ENCODE assay signal across 28 cellular contexts in the genomic region with DNA sequence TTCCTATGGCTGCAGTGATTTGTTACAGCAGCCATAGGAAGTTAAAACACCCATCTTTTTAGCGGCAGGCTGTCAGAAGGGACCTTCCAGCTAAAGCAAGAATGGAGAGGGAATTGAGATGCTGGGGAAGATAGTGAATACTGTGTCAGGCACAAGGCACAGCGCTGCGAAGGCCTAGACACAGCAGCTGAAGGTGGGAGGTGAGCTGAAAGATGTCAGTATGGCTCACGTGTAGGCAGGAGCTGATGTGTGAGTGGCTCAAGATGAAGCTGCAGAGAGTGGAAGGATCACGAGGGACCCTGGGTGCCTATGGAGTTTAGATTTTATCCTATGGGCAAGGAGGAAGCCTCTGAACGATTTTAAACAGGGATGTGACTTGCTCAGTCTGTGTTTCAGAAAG.
"Had no signal": no experiment of that assay in that cellular context is flagged by ENCODE, and none has a peak within 500 bp of the region (broad histone marks: within the 10 kb centered on the region; RNA-seq: fewer than 3 reads in every experiment).

No MANE protein-coding gene starts in this region.

- H3K27me3 ChIP-seq: ovary, right lobe of liver, sigmoid colon, stomach, thyroid gland, tibial nerve, upper lobe of left lung, vagina had no signal

- H3K27me3 Mint-ChIP-seq: progenitor cell of endocrine pancreas; stimulated activated naive B cell treated with anti-CD40 and anti-IgM and Interleukin-4, amounts not matched to agents 10 μg/mL and 1 μg/mL and 100 μg/mL, for 72 hours; stimulated activated naive CD8-positive, alpha-beta T cell treated with anti-CD3 and anti-CD28 coated beads, Interleukin-15, Interleukin-2, amounts not matched to agents 100 ng/mL and 50 ng/mL, for 24 hours had no signal

- H3K9me3 ChIP-seq: ovary, psoas muscle, right lobe of liver, sigmoid colon, stomach, thoracic aorta, thyroid gland, tibial nerve, upper lobe of left lung, vagina had no signal

- H3K36me3 ChIP-seq: ovary, right lobe of liver, sigmoid colon, thoracic aorta, thyroid gland, vagina had no signal

- H3K4me3 ChIP-seq: ovary, psoas muscle, right lobe of liver, sigmoid colon, stomach, thoracic aorta, thyroid gland, tibial nerve, upper lobe of left lung, vagina had no signal

- ATAC-seq: natural killer cell; psoas muscle; right cardiac atrium; right lobe of liver; stimulated activated effector memory CD8-positive, alpha-beta T cell treated with anti-CD3 and anti-CD28 coated beads, Interleukin-12 subunit alpha, Interleukin-12 subunit beta, amount 100 ng/mL, for 72 hours; stimulated activated naive B cell treated with anti-CD40 and anti-IgM and Interleukin-4, amounts not matched to agents 10 μg/mL and 1 μg/mL and 100 μg/mL, for 72 hours had no signal

- DNase-seq: natural killer cell; occipital lobe; ovary; posterior cingulate gyrus; psoas muscle; right cardiac atrium; right lobe of liver; sigmoid colon; small intestine; stimulated activated CD4-positive, alpha-beta T cell treated with anti-CD3 and anti-CD28 coated beads, Interleukin-15, amount 100 ng/mL, for 24 hours; stimulated activated CD4-positive, alpha-beta T cell treated with anti-CD3 and anti-CD28 coated beads, Interleukin-2, amount 100 ng/mL, for 24 hours; stimulated activated CD4-positive, alpha-beta T cell treated with anti-CD3 and anti-CD28 coated beads, Interleukin-2, amount 100 ng/mL, for 48 hours; stimulated activated CD4-positive, alpha-beta T cell treated with anti-CD3 and anti-CD28 coated beads, Interleukin-4, amount 100 ng/mL, for 24 hours; stimulated activated naive B cell treated with anti-CD40 and anti-IgM and Interleukin-4, amounts not matched to agents 10 μg/mL and 1 μg/mL and 100 μg/mL, for 72 hours; stimulated activated naive CD4-positive, alpha-beta T cell treated with Interleukin-2 at 50 U/mL for 16 hours; stomach; thyroid gland; trophoblast cell had no signal

- H3K4me1 Mint-ChIP-seq: natural killer cell; nephron; neural crest cell; stimulated activated effector memory CD8-positive, alpha-beta T cell treated with anti-CD3 and anti-CD28 coated beads, Interleukin-12 subunit alpha, Interleukin-12 subunit beta, amount 100 ng/mL, for 72 hours; stimulated activated naive B cell treated with anti-CD40 and anti-IgM and Interleukin-4, amounts not matched to agents 10 μg/mL and 1 μg/mL and 100 μg/mL, for 72 hours had no signal

- H3K4me1 ChIP-seq: parathyroid adenoma, psoas muscle, right lobe of liver, stomach, thyroid gland, tibial nerve, upper lobe of left lung, vagina had no signal

- H3K36me3 Mint-ChIP-seq: natural killer cell; stimulated activated effector memory CD8-positive, alpha-beta T cell treated with anti-CD3 and anti-CD28 coated beads, Interleukin-12 subunit alpha, Interleukin-12 subunit beta, amount 100 ng/mL, for 72 hours had no signal

- H3K4me3 Mint-ChIP-seq: natural killer cell; nephron; neural crest cell; stimulated activated effector memory CD8-positive, alpha-beta T cell treated with anti-CD3 and anti-CD28 coated beads, Interleukin-12 subunit alpha, Interleukin-12 subunit beta, amount 100 ng/mL, for 72 hours; stimulated activated naive B cell treated with anti-CD40 and anti-IgM and Interleukin-4, amounts not matched to agents 10 μg/mL and 1 μg/mL and 100 μg/mL, for 72 hours; stimulated activated naive CD8-positive, alpha-beta T cell treated with anti-CD3 and anti-CD28 coated beads, Interleukin-15, Interleukin-2, amounts not matched to agents 100 ng/mL and 50 ng/mL, for 24 hours had no signal

- H3K27ac Mint-ChIP-seq: natural killer cell; nephron; progenitor cell of endocrine pancreas; stimulated activated effector memory CD8-positive, alpha-beta T cell treated with anti-CD3 and anti-CD28 coated beads, Interleukin-12 subunit alpha, Interleukin-12 subunit beta, amount 100 ng/mL, for 72 hours; stimulated activated naive B cell treated with anti-CD40 and anti-IgM and Interleukin-4, amounts not matched to agents 10 μg/mL and 1 μg/mL and 100 μg/mL, for 72 hours; stimulated activated naive CD8-positive, alpha-beta T cell treated with anti-CD3 and anti-CD28 coated beads, Interleukin-15, Interleukin-2, amounts not matched to agents 100 ng/mL and 50 ng/mL, for 24 hours had no signal

- H3K9me3 Mint-ChIP-seq: natural killer cell; nephron; neural crest cell; stimulated activated naive B cell treated with anti-CD40 and anti-IgM and Interleukin-4, amounts not matched to agents 10 μg/mL and 1 μg/mL and 100 μg/mL, for 72 hours; stimulated activated naive CD8-positive, alpha-beta T cell treated with anti-CD3 and anti-CD28 coated beads, Interleukin-15, Interleukin-2, amounts not matched to agents 100 ng/mL and 50 ng/mL, for 24 hours had no signal

- H3K27ac ChIP-seq: ovary, parathyroid adenoma, psoas muscle, right lobe of liver, sigmoid colon, stomach, thoracic aorta, thyroid gland, tibial nerve, upper lobe of left lung, vagina had no signal
